Comparison of ENCODE assay signal across 19 cellular contexts in genomic region chr2:26077291-26077690, GRCh38. TPM values are rescaled to one million over a fixed set of nuclear protein-coding genes. Genes with fewer than 3 reads are reported as not detected.
DNase-seq lines count a peak whose midpoint lies in the region; ATAC-seq and TF ChIP-seq lines count a peak whose summit lies in the region.
"Had no signal": no experiment of that assay in that cellular context is flagged by ENCODE, and none has a peak within 500 bp of the region (broad histone marks: within the 10 kb centered on the region; RNA-seq: fewer than 3 reads in every experiment).

No MANE protein-coding gene starts in this region.

- BruUV-seq in PC-3 (replicated peaks; lab: Mats Ljungman, UMichigan), result no TSS peak

- CTCF ChIA-PET in PC-3 (lab: Charles Lee), result no interaction called here

- H3K9ac ChIP-seq in PC-3 (ENCODE audit: low read length), result peak overlapping the region; percentile 14; the same call in 1 of the 2 replicates
- H3K9ac ChIP-seq: BLaER1 had no signal

- H2AFZ ChIP-seq in PC-3 (ENCODE audit: low read length), result no peak overlapping the region

- POLR2A ChIA-PET in PC-3 (lab: Charles Lee; ENCODE audit: unreplicated experiment), result interaction anchor here (0.6 to 1.1 kb wide), 3 partner anchors 13 to 199 kb away, joined by 3 to 12 read pairs (median 3); no protein-coding TSS in a partner anchor

- no peaks in the 10 kb centered on the region for H4K20me1 ChIP-seq in PC-3 (ENCODE audit: low read length)

- H3K4me3 ChIP-seq in PC-3 (ENCODE audit: low read length), result no peak overlapping the region
- no peak overlapping the region for H3K4me3 ChIP-seq in neutrophil (ENCODE audit: low read depth in 1 of 2, low read length in 1 of 2)
- H3K4me3 ChIP-seq in WERI-Rb-1 (ENCODE audit: low read depth, low read length), result no peak overlapping the region
- H3K4me3 ChIP-seq: BLaER1 had no signal

- ATAC-seq in PC-3, result peak; percentile 40
- no peak for ATAC-seq in GM19395 (IDR thresholded peaks at IDR 0.05; ENCODE audit: unreplicated experiment)

- H3K27ac ChIP-seq in 22Rv1 (peak overlapping the region; percentile 82), PC-3 (ENCODE audit: low read length) (peak overlapping the region; percentile 40), neutrophil (peak overlapping the region; percentile 79), WERI-Rb-1 (no peak overlapping the region)
- H3K27ac ChIP-seq: BLaER1 had no signal

- H3K36me3 ChIP-seq in PC-3 (ENCODE audit: low read depth, low read length) (peaks cover 14% of the 10 kb centered on the region), neutrophil (no peaks in the 10 kb centered on the region), WERI-Rb-1 (peaks cover 4% of the 10 kb centered on the region; the same call in 1 of the 2 replicates)
- H3K36me3 ChIP-seq: BE2C had no signal

- H3K79me2 ChIP-seq in PC-3 (ENCODE audit: low read length), result peaks cover 98% of the 10 kb centered on the region

- H3K9me2 ChIP-seq in PC-3 (replicated peaks; ENCODE audit: low read length), result no peaks in the 10 kb centered on the region

- peaks cover 13% of the 10 kb centered on the region for H3F3A ChIP-seq in PC-3 (ENCODE audit: low read length, unreplicated experiment)

- intact Hi-C loops in PC-3 (cut with micrococcal nuclease), result loop anchor here (2.0 kb wide), 1 partner anchor 42 kb away; the partner anchor contains the start of gene RAB10

- peak overlapping the region; percentile 50 for H3K4me2 ChIP-seq in PC-3 (ENCODE audit: low read length)
- H3K4me2 ChIP-seq: BLaER1 had no signal

- DNase-seq in COLO829 (ENCODE audit: low spot score) (peak; percentile 27), PC-3 (peak; percentile 60), NOMO-1 treated with DMSO at 0.1 percent for 48 hours (lab: John Stamatoyannopoulos, UW; ENCODE audit: unreplicated experiment) (no peak), WERI-Rb-1 (no peak), NCI-H526 treated with DMSO at 0.1 percent for 48 hours (lab: John Stamatoyannopoulos, UW) (no peak)
- DNase-seq: 8988T; BE2C; C1 segment of cervical spinal cord; Caco-2; Calu3; CD4-positive, alpha-beta memory T cell; CD4-positive, CD25-positive, alpha-beta regulatory T cell; CD8-positive, alpha-beta memory T cell; DMS79 treated with DMSO at 0.1 percent for 48 hours; GF-D8 had no signal

- TF ChIP-seq CTCF in 22Rv1 (IDR thresholded peaks at IDR 0.05), result no peak
- no peak for TF ChIP-seq CTCF in PC-3 (conservative IDR thresholded peaks at IDR 0.05; ENCODE audit: low read depth, low read length)
- TF ChIP-seq CTCF in neutrophil (IDR thresholded peaks at IDR 0.05), result no peak
- TF ChIP-seq CTCF in WERI-Rb-1 (IDR thresholded peaks at IDR 0.05; ENCODE audit: low read depth, low read length), result no peak

- H3K27me3 ChIP-seq in PC-3 (ENCODE audit: low read length) (no peaks in the 10 kb centered on the region), neutrophil (no peaks in the 10 kb centered on the region), WERI-Rb-1 (ENCODE audit: insufficient read depth, low read depth, severe bottlenecking) (no peaks in the 10 kb centered on the region)
- H3K27me3 ChIP-seq: BE2C, BLaER1 had no signal

- H3K9me3 ChIP-seq in PC-3 (ENCODE audit: low read length) (peaks cover 11% of the 10 kb centered on the region), neutrophil (no peaks in the 10 kb centered on the region), WERI-Rb-1 (ENCODE audit: severe bottlenecking) (peaks cover 4% of the 10 kb centered on the region)
- H3K9me3 ChIP-seq: BE2C, Caco-2 had no signal

- peaks cover 81% of the 10 kb centered on the region for H3K4me1 ChIP-seq in PC-3 (ENCODE audit: insufficient read depth, low read length)
- H3K4me1 ChIP-seq in neutrophil (ENCODE audit: control insufficient read depth in 1 of 2, insufficient read depth in 1 of 2, low read depth in 1 of 2, low read length in 1 of 2), result peaks cover 78 to 93% of the 10 kb centered on the region in 2 experiments
- H3K4me1 ChIP-seq: BE2C, BLaER1 had no signal

RNA-seq across cellular contexts. Expression of gene RAB10, which starts 43.4 kb away (rescaled TPM):
- 138 and 149 TPM in 2 replicates for total RNA-seq in PC-3 (2014; rRNA removed)

Comparison
In these comparisons a context has a peak if more than half of its experiments do, and no peak if none do; other contexts are left out.
1. DNase-seq: peak in COLO829 (single experiment) and PC-3 (single experiment); none in NOMO-1 treated with DMSO at 0.1 percent for 48 hours (single experiment), WERI-Rb-1 (single experiment) and NCI-H526 treated with DMSO at 0.1 percent for 48 hours (single experiment).